In genomic region chr15:75347222-75348033, GRCh38 we compare ENCODE assay signal across 8 cellular contexts. TPM values are rescaled to one million over a fixed set of nuclear protein-coding genes. Genes with fewer than 3 reads are reported as not detected.
DNase-seq lines count a peak whose midpoint lies in the region; ATAC-seq and TF ChIP-seq lines count a peak whose summit lies in the region.

No MANE protein-coding gene starts in this region.

- DNase-seq in COR-L47 (lab: John Stamatoyannopoulos, UW) (peak; percentile 12), HFF-Myc (ENCODE audit: extremely low read depth, low read depth) (no peak), RWPE2 (ENCODE audit: low spot score) (no peak), adrenal gland (peak; percentile 61 to 80 (median 73)), hepatocyte (ENCODE audit: low spot score) (peak; percentile 75), HPDE6-E6E7 (ENCODE audit: extremely low spot score) (no peak), NCI-H1092 treated with DMSO at 0.1 percent for 48 hours (lab: John Stamatoyannopoulos, UW) (no peak)

- H3K79me2 ChIP-seq in hepatocyte = no peaks in the 10 kb centered on the region

- H3K4me3 ChIP-seq in HFF-Myc (replicated peaks; ENCODE audit: low read depth, low read length) = peak overlapping the region; percentile 52
- H3K4me3 ChIP-seq in RWPE2 (ENCODE audit: severe bottlenecking) = peak overlapping the region; percentile 75
- peak overlapping the region; percentile 39 to 92 (median 74) for H3K4me3 ChIP-seq in adrenal gland
- peak overlapping the region; percentile 90 for H3K4me3 ChIP-seq in hepatocyte
- peak overlapping the region; percentile 95 for H3K4me3 ChIP-seq in rectal smooth muscle tissue (ENCODE audit: low read length)

- no peaks in the 10 kb centered on the region for H3K27me3 ChIP-seq in RWPE2 (ENCODE audit: insufficient read depth, poor library complexity, severe bottlenecking)
- H3K27me3 ChIP-seq in adrenal gland = no peaks in the 10 kb centered on the region
- no peaks in the 10 kb centered on the region for H3K27me3 ChIP-seq in hepatocyte
- no peaks in the 10 kb centered on the region for H3K27me3 ChIP-seq in rectal smooth muscle tissue (ENCODE audit: control insufficient read depth, insufficient read depth, low read length)

- peak overlapping the region; percentile 60 for H3K9ac ChIP-seq in rectal smooth muscle tissue (ENCODE audit: low read length)

- H3K27ac ChIP-seq in RWPE2 (ENCODE audit: poor library complexity, severe bottlenecking) (peak overlapping the region; percentile 3), adrenal gland (peak overlapping the region; percentile 18 to 80 (median 62)), hepatocyte (peak overlapping the region; percentile 33), rectal smooth muscle tissue (ENCODE audit: low read depth, low read length) (no peak overlapping the region)

- H3K4me1 ChIP-seq in RWPE2 (ENCODE audit: insufficient read depth, poor library complexity, severe bottlenecking) (no peaks in the 10 kb centered on the region), adrenal gland (replicated peaks in 1 of 2) (peaks cover 0 to 25% of the 10 kb centered on the region in 2 donors), hepatocyte (ENCODE audit: insufficient read depth) (peaks cover 7% of the 10 kb centered on the region), rectal smooth muscle tissue (ENCODE audit: control insufficient read depth, insufficient read depth, low read length) (peaks cover 8% of the 10 kb centered on the region)

- peak; percentile 54 for ATAC-seq in RWPE2 (ENCODE audit: low read depth)

- no peak for TF ChIP-seq CTCF in HFF-Myc (IDR thresholded peaks at IDR 0.05; ENCODE audit: low read depth, low read length, missing control alignments)
- no peak for TF ChIP-seq CTCF in RWPE2 (IDR thresholded peaks at IDR 0.05; ENCODE audit: poor library complexity, severe bottlenecking)
- TF ChIP-seq CTCF in adrenal gland (IDR thresholded peaks at IDR 0.05) = no peak
- TF ChIP-seq CTCF in hepatocyte (IDR thresholded peaks at IDR 0.05; ENCODE audit: poor library complexity) = no peak

- H4K20me1 ChIP-seq in hepatocyte (ENCODE audit: insufficient read depth, poor library complexity, severe bottlenecking) = no peaks in the 10 kb centered on the region

- H3K36me3 ChIP-seq in RWPE2 (ENCODE audit: low read depth) = no peaks in the 10 kb centered on the region
- no peaks in the 10 kb centered on the region for H3K36me3 ChIP-seq in adrenal gland (replicated peaks in 1 of 2)
- no peaks in the 10 kb centered on the region for H3K36me3 ChIP-seq in hepatocyte (replicated peaks; ENCODE audit: insufficient read depth, low read depth)
- no peaks in the 10 kb centered on the region for H3K36me3 ChIP-seq in rectal smooth muscle tissue (ENCODE audit: control insufficient read depth, insufficient read depth, low read length)

- H3K9me3 ChIP-seq in RWPE2 (ENCODE audit: severe bottlenecking) = no peaks in the 10 kb centered on the region
- no peaks in the 10 kb centered on the region for H3K9me3 ChIP-seq in adrenal gland (replicated peaks in 1 of 3)
- H3K9me3 ChIP-seq in hepatocyte (ENCODE audit: low read depth) = no peaks in the 10 kb centered on the region

- 0 to 1% (median 0%) methylated on average over 1 to 65 of the region's 65 CpGs for WGBS in adrenal gland, 4 donors
- WGBS in hepatocyte (ENCODE audit: low lambda C conversion rate, missing lambda C conversion rate) = 2% methylated on average over 31 of the region's 65 CpGs

- peak overlapping the region; percentile 91 for H2AFZ ChIP-seq in hepatocyte

- H3K4me2 ChIP-seq in hepatocyte = peak overlapping the region; percentile 94

- H3K9me2 ChIP-seq in hepatocyte (replicated peaks; ENCODE audit: insufficient read depth) = no peaks in the 10 kb centered on the region

- TF ChIP-seq POLR2A in adrenal gland (IDR thresholded peaks at IDR 0.05) = peak in 1 of 2 donors; percentile 31

- intact Hi-C loops in adrenal gland (cut with DNase I) = no loop called here

RNA-seq across cellular contexts. Expression of gene NEIL1, which starts 0.6 kb away (rescaled TPM):
- total RNA-seq in adrenal gland (100 to 1,000 TPM in 2 of 8 donors, 10 to 100 TPM in 6; 16.7 to 123 (median 61.2) TPM), hepatocyte (21.1 and 27.6 TPM in 2 replicates)
- polyA plus RNA-seq in adrenal gland (100 to 1,000 TPM in 2 of 3 donors, 1 to 10 TPM in 1; 6.3 to 208 (median 142) TPM), hepatocyte (25.4 and 56.5 TPM in 2 replicates)

RNA-seq across cellular contexts. Expression of gene COMMD4, which starts 11.6 kb away (rescaled TPM):
- total RNA-seq in adrenal gland = 100 to 1,000 TPM in 5 of 8 donors, 10 to 100 TPM in 3; 91.1 to 153 (median 124) TPM
- polyA plus RNA-seq in adrenal gland = 100 to 1,000 TPM in 2 of 3 donors, 10 to 100 TPM in 1; 35.9 to 254 (median 210) TPM
- 46.0 and 70.3 TPM in 2 replicates for total RNA-seq in hepatocyte
- 99.2 and 105 TPM in 2 replicates for polyA plus RNA-seq in hepatocyte

RNA-seq across cellular contexts. Expression of gene MAN2C1, which starts 21.0 kb away (rescaled TPM):
- total RNA-seq in adrenal gland (100 to 1,000 TPM; 118 to 353 (median 251) TPM), hepatocyte (52.1 and 81.4 TPM in 2 replicates)
- polyA plus RNA-seq in adrenal gland (1,000 to 10,000 TPM in 1 of 3 donors, 100 to 1,000 TPM in 1, 10 to 100 TPM in 1; 46.8 to 1,091 (median 874) TPM), hepatocyte (88.0 and 119 TPM in 2 replicates)

Comparison
In these comparisons a context has a peak if more than half of its experiments do, and no peak if none do; other contexts are left out.
1. DNase-seq: peak in COR-L47 (single experiment), adrenal gland (7 of 7) and hepatocyte (single experiment); none in HFF-Myc (single experiment), RWPE2 (single experiment), HPDE6-E6E7 (single experiment) and NCI-H1092 treated with DMSO at 0.1 percent for 48 hours (single experiment).
2. Peak in every context shown above with its lines, with median percentiles within 50 percentile points of each other: H3K4me3 ChIP-seq.